2 cellular contexts compared by ENCODE assay signal in the genomic region with DNA sequence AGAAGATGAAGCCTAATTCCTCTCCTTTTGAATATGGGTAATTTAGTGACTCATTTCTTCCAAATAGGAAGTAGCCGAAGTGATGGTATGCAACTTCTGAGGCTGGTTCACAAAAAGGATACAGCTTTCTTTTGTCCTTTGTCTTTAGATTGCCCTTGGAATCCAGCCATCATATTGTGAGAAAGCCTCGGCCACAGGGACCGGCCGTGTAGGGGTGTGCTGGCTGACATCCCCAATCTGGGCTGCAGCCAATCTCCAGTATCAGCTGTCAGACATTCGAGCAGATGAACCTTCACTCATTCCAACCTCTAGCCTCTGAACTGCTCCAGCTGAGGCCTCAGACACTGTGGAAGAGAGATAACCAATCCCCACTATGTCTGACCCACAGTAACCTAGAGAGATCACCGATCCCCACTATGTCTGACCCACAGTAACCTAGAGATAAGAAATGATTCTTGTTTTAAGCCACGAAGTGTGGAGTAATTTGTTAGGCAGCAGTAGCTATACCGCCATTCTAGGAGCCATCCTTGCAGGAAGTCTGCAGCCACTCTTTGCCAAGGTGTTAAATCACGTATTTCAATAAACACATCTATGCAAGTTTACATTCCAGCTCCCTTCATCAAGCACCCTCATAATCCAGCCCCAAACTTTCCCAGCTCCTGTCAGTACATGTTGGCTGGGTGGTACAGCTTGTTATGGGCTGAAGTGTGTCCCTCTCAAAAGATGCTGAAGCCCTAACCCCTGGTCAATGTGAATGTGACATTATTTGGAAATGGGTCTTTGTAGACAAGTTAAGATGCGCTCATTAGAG.
A peak's percentile ranks its signal among the peaks of the same experiment; 100 is the strongest.
TF ChIP-seq lines count a peak whose summit lies in the region.

No MANE protein-coding gene starts in this region.

TF ChIP-seq in HEK293, 187 proteins besides CTCF, POLR2A, EP300 and RAD21:
- TF ChIP-seq, protein P1, sequence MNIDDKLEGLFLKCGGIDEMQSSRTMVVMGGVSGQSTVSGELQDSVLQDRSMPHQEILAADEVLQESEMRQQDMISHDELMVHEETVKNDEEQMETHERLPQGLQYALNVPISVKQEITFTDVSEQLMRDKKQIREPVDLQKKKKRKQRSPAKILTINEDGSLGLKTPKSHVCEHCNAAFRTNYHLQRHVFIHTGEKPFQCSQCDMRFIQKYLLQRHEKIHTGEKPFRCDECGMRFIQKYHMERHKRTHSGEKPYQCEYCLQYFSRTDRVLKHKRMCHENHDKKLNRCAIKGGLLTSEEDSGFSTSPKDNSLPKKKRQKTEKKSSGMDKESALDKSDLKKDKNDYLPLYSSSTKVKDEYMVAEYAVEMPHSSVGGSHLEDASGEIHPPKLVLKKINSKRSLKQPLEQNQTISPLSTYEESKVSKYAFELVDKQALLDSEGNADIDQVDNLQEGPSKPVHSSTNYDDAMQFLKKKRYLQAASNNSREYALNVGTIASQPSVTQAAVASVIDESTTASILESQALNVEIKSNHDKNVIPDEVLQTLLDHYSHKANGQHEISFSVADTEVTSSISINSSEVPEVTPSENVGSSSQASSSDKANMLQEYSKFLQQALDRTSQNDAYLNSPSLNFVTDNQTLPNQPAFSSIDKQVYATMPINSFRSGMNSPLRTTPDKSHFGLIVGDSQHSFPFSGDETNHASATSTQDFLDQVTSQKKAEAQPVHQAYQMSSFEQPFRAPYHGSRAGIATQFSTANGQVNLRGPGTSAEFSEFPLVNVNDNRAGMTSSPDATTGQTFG (tag by site-specific recombination; IDR thresholded peaks at IDR 0.05; ENCODE audit: borderline replicate concordance): no peak
- TF ChIP-seq PRDM6 (tag by site-specific recombination; IDR thresholded peaks at IDR 0.05) (no peak), ZNF76 (tag by site-specific recombination; IDR thresholded peaks at IDR 0.05; ENCODE audit: borderline replicate concordance, low read depth) (no peak), ZNF426 (tag by site-specific recombination; IDR thresholded peaks at IDR 0.05) (no peak), MEIS1 (CRISPR knock-in tag; IDR thresholded peaks at IDR 0.05; ENCODE audit: borderline replicate concordance) (no peak), ZNF140 (tag by site-specific recombination; IDR thresholded peaks at IDR 0.05) (no peak), ZBTB48 (tag by site-specific recombination; IDR thresholded peaks at IDR 0.05) (no peak), MZF1 (tag by site-specific recombination; IDR thresholded peaks at IDR 0.05; ENCODE audit: borderline replicate concordance) (0 out of 2 replicates have a peak, but pooled peaks have one; percentile 26), KLF16 (tag by site-specific recombination; IDR thresholded peaks at IDR 0.05) (no peak), ZNF266 (tag by site-specific recombination; IDR thresholded peaks at IDR 0.05; ENCODE audit: low read depth) (no peak), OSR2 (tag by site-specific recombination; IDR thresholded peaks at IDR 0.05) (peak; percentile 63), PRDM1 (tag by site-specific recombination; IDR thresholded peaks at IDR 0.05) (no peak)
- TF ChIP-seq, protein P2, sequence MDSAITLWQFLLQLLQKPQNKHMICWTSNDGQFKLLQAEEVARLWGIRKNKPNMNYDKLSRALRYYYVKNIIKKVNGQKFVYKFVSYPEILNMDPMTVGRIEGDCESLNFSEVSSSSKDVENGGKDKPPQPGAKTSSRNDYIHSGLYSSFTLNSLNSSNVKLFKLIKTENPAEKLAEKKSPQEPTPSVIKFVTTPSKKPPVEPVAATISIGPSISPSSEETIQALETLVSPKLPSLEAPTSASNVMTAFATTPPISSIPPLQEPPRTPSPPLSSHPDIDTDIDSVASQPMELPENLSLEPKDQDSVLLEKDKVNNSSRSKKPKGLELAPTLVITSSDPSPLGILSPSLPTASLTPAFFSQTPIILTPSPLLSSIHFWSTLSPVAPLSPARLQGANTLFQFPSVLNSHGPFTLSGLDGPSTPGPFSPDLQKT (IDR thresholded peaks at IDR 0.05; ENCODE audit: borderline replicate concordance, low read depth, low read length): no peak

TF ChIP-seq in WTC11, 78 proteins besides CTCF, POLR2A, EP300 and RAD21 (continued from another document):
- TF ChIP-seq, protein P3, sequence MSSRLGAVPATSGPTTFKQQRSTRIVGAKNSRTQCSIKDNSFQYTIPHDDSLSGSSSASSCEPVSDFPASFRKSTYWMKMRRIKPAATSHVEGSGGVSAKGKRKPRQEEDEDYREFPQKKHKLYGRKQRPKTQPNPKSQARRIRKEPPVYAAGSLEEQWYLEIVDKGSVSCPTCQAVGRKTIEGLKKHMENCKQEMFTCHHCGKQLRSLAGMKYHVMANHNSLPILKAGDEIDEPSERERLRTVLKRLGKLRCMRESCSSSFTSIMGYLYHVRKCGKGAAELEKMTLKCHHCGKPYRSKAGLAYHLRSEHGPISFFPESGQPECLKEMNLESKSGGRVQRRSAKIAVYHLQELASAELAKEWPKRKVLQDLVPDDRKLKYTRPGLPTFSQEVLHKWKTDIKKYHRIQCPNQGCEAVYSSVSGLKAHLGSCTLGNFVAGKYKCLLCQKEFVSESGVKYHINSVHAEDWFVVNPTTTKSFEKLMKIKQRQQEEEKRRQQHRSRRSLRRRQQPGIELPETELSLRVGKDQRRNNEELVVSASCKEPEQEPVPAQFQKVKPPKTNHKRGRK (CRISPR knock-in tag; IDR thresholded peaks at IDR 0.05; ENCODE audit: borderline replicate concordance): no peak
- no peak for TF ChIP-seq ZNF317 (CRISPR knock-in tag; IDR thresholded peaks at IDR 0.05; ENCODE audit: borderline replicate concordance, low read depth)
- TF ChIP-seq, protein P4, sequence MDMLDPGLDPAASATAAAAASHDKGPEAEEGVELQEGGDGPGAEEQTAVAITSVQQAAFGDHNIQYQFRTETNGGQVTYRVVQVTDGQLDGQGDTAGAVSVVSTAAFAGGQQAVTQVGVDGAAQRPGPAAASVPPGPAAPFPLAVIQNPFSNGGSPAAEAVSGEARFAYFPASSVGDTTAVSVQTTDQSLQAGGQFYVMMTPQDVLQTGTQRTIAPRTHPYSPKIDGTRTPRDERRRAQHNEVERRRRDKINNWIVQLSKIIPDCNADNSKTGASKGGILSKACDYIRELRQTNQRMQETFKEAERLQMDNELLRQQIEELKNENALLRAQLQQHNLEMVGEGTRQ (CRISPR knock-in tag; IDR thresholded peaks at IDR 0.05): no peak
- no peak for TF ChIP-seq FOXK1 (CRISPR knock-in tag; IDR thresholded peaks at IDR 0.05)
- TF ChIP-seq, protein P5, sequence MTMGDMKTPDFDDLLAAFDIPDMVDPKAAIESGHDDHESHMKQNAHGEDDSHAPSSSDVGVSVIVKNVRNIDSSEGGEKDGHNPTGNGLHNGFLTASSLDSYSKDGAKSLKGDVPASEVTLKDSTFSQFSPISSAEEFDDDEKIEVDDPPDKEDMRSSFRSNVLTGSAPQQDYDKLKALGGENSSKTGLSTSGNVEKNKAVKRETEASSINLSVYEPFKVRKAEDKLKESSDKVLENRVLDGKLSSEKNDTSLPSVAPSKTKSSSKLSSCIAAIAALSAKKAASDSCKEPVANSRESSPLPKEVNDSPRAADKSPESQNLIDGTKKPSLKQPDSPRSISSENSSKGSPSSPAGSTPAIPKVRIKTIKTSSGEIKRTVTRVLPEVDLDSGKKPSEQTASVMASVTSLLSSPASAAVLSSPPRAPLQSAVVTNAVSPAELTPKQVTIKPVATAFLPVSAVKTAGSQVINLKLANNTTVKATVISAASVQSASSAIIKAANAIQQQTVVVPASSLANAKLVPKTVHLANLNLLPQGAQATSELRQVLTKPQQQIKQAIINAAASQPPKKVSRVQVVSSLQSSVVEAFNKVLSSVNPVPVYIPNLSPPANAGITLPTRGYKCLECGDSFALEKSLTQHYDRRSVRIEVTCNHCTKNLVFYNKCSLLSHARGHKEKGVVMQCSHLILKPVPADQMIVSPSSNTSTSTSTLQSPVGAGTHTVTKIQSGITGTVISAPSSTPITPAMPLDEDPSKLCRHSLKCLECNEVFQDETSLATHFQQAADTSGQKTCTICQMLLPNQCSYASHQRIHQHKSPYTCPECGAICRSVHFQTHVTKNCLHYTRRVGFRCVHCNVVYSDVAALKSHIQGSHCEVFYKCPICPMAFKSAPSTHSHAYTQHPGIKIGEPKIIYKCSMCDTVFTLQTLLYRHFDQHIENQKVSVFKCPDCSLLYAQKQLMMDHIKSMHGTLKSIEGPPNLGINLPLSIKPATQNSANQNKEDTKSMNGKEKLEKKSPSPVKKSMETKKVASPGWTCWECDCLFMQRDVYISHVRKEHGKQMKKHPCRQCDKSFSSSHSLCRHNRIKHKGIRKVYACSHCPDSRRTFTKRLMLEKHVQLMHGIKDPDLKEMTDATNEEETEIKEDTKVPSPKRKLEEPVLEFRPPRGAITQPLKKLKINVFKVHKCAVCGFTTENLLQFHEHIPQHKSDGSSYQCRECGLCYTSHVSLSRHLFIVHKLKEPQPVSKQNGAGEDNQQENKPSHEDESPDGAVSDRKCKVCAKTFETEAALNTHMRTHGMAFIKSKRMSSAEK (CRISPR knock-in tag; IDR thresholded peaks at IDR 0.05; ENCODE audit: borderline replicate concordance): no peak
- TF ChIP-seq, protein P6, sequence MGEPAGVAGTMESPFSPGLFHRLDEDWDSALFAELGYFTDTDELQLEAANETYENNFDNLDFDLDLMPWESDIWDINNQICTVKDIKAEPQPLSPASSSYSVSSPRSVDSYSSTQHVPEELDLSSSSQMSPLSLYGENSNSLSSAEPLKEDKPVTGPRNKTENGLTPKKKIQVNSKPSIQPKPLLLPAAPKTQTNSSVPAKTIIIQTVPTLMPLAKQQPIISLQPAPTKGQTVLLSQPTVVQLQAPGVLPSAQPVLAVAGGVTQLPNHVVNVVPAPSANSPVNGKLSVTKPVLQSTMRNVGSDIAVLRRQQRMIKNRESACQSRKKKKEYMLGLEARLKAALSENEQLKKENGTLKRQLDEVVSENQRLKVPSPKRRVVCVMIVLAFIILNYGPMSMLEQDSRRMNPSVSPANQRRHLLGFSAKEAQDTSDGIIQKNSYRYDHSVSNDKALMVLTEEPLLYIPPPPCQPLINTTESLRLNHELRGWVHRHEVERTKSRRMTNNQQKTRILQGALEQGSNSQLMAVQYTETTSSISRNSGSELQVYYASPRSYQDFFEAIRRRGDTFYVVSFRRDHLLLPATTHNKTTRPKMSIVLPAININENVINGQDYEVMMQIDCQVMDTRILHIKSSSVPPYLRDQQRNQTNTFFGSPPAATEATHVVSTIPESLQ (CRISPR knock-in tag; IDR thresholded peaks at IDR 0.05): no peak
- TF ChIP-seq CBFB (CRISPR knock-in tag; IDR thresholded peaks at IDR 0.05; ENCODE audit: low read depth): no peak
- TF ChIP-seq, protein P7, sequence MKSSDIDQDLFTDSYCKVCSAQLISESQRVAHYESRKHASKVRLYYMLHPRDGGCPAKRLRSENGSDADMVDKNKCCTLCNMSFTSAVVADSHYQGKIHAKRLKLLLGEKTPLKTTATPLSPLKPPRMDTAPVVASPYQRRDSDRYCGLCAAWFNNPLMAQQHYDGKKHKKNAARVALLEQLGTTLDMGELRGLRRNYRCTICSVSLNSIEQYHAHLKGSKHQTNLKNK (CRISPR knock-in tag; IDR thresholded peaks at IDR 0.05): no peak
- no peak for TF ChIP-seq ZNF416 (CRISPR knock-in tag; IDR thresholded peaks at IDR 0.05)
- no peak for TF ChIP-seq GTF2I (CRISPR knock-in tag; conservative IDR thresholded peaks at IDR 0.05)
